8 cellular contexts compared by ENCODE assay signal in the genomic region with DNA sequence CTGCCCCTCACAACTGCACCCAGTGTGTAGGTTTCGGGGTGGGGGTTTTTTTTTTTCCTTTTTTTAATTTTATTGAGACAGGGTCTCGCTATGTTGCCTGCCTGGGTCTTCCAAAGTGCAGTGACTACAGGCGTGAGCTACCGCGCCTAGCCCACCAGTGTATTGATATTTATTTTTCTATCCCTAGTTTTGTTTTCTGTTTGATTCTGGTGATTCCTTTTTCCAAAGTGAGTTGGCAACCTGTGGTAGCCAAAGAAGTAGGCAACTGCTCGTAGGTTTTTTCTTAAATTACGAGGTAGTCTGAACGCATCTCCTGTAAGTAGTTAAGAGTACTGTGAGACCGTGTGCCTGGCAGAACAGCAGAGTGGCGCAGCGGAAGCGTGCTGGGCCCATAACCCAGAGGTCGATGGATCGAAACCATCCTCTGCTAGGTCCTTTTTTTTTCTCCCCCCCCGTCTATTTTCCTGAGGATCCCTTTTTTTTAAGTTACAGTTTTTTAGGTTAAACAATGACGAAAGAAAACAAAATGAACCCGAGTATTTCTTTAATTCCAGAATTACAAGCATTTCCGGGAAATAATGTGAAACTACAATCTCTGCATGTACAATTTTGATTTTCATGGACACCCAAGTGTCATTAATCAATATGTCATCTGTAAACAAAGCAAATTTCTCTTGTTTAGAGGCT.
DNase-seq lines count a peak whose midpoint lies in the region; ATAC-seq and TF ChIP-seq lines count a peak whose summit lies in the region.

No MANE protein-coding gene starts in this region.

- H3K27me3 ChIP-seq in left lung: no peaks in the 10 kb centered on the region

- peaks cover 11% of the 10 kb centered on the region for H3K9me3 Mint-ChIP-seq in chondrocyte (ENCODE audit: low read depth)

- peaks cover 10 to 18% of the 10 kb centered on the region in 2 donors for H3K4me1 ChIP-seq in left lung

- peak overlapping the region; percentile 98 for H3K4me3 Mint-ChIP-seq in chondrocyte (ENCODE audit: unreplicated experiment)

- no peaks in the 10 kb centered on the region for H3K36me3 ChIP-seq in left lung

- peaks cover 0 to 12% of the 10 kb centered on the region in 2 donors for H3K9me3 ChIP-seq in left lung

- ATAC-seq in left lung (peak; percentile 64), HG03025 (IDR thresholded peaks at IDR 0.05; ENCODE audit: low FRiP score, unreplicated experiment) (no peak)

- DNase-seq in GOT3 (lab: John Stamatoyannopoulos, UW): peak; percentile 58
- DNase-seq in NCI-H345 (lab: John Stamatoyannopoulos, UW): peak; percentile 76
- DNase-seq in activated CD4-positive, alpha-beta T cell treated with anti-CD3 and anti-CD28 coated beads for 24 hours (ENCODE audit: low read depth in 2 of 2): peak; percentile 56 to 69
- no peak for DNase-seq in chondrocyte (ENCODE audit: low spot score)
- DNase-seq in left lung: peak; percentile 58 to 68
- DNase-seq in stimulated activated CD4-positive, alpha-beta T cell treated with anti-CD3 and anti-CD28 coated beads, Interleukin-2, amount 100 ng/mL, for 48 hours: peak; percentile 76 to 80

- H3K4me3 ChIP-seq in left lung: peak overlapping the region; percentile 68 to 69

- H3K4me1 Mint-ChIP-seq in chondrocyte (ENCODE audit: low read depth): peaks cover 33% of the 10 kb centered on the region

- H3K36me3 Mint-ChIP-seq in chondrocyte (ENCODE audit: low read depth): peaks cover 4% of the 10 kb centered on the region

- H3K27ac ChIP-seq in 22Rv1: peak overlapping the region; percentile 98
- peak overlapping the region; percentile 92 to 98 for H3K27ac ChIP-seq in left lung

- no peak for TF ChIP-seq CTCF in 22Rv1 (IDR thresholded peaks at IDR 0.05)
- TF ChIP-seq CTCF in chondrocyte (IDR thresholded peaks at IDR 0.05): no peak
- no peak for TF ChIP-seq CTCF in left lung (IDR thresholded peaks at IDR 0.05)

- no peaks in the 10 kb centered on the region for H3K27me3 Mint-ChIP-seq in chondrocyte (ENCODE audit: low read depth)

- peak overlapping the region; percentile 100 for H3K27ac Mint-ChIP-seq in chondrocyte (ENCODE audit: unreplicated experiment)

- intact Hi-C loops in left lung (cut with DNase I): no loop called here
